In genomic region chr7:66639773-66640172, GRCh38 we compare ENCODE assay signal across 19 cellular contexts.
"Had no signal": no experiment of that assay in that cellular context is flagged by ENCODE, and none has a peak within 500 bp of the region (broad histone marks: within the 10 kb centered on the region; RNA-seq: fewer than 3 reads in every experiment).

No MANE protein-coding gene starts in this region.

- H3K4me3 Mint-ChIP-seq: activated naive CD8-positive, alpha-beta T cell treated with anti-CD3 and anti-CD28 coated beads for 36 hours; endodermal cell had no signal

- H3K27ac ChIP-seq: body of pancreas, epithelial cell of prostate, left lung, vagina had no signal

- ATAC-seq: body of pancreas; left lung; stimulated activated naive CD8-positive, alpha-beta T cell treated with anti-CD3 and anti-CD28 coated beads, Interleukin-15, Interleukin-2, amounts not matched to agents 100 U/mL and 50 U/mL, for 24 hours had no signal

- H3K27me3 Mint-ChIP-seq: activated naive CD8-positive, alpha-beta T cell treated with anti-CD3 and anti-CD28 coated beads for 36 hours had no signal

- H3K27ac Mint-ChIP-seq: activated naive CD8-positive, alpha-beta T cell treated with anti-CD3 and anti-CD28 coated beads for 36 hours; endodermal cell had no signal

- DNase-seq: activated CD4-positive, alpha-beta T cell treated with anti-CD3 and anti-CD28 coated beads, Interleukin-2, amount 50 U/mL, for 48 hours; activated naive CD4-positive, alpha-beta T cell; activated naive CD8-positive, alpha-beta T cell treated with anti-CD3 and anti-CD28 coated beads for 36 hours; amygdala; body of pancreas; endodermal cell; foreskin melanocyte; left lung; midbrain; occipital lobe; posterior cingulate gyrus; stimulated activated CD4-positive, alpha-beta T cell treated with anti-CD3 and anti-CD28 coated beads, Interleukin-12 subunit alpha, Interleukin-12 subunit beta, amount 100 ng/mL, for 4 hours; stimulated activated CD4-positive, alpha-beta T cell treated with anti-CD3 and anti-CD28 coated beads, Interleukin-1b, Interleukin-23, amount 100 ng/mL, for 48 hours; stimulated activated CD8-positive, alpha-beta memory T cell treated with anti-CD3 and anti-CD28 coated beads, Interleukin-4, amount 100 ng/mL, for 48 hours; stimulated activated naive CD8-positive, alpha-beta T cell treated with anti-CD3 and anti-CD28 coated beads, Interleukin-15, Interleukin-2, amounts not matched to agents 100 U/mL and 50 U/mL, for 24 hours; T1000; transverse colon had no signal

- H3K9me3 ChIP-seq: body of pancreas, left lung, transverse colon, vagina had no signal

- H3K27me3 ChIP-seq: body of pancreas, left lung, transverse colon, vagina had no signal

- H3K9me3 Mint-ChIP-seq: activated naive CD8-positive, alpha-beta T cell treated with anti-CD3 and anti-CD28 coated beads for 36 hours; endodermal cell had no signal

- H3K4me3 ChIP-seq: body of pancreas, left lung, transverse colon, vagina had no signal

- H3K4me1 ChIP-seq: body of pancreas, left lung, vagina had no signal
